In the genomic region with DNA sequence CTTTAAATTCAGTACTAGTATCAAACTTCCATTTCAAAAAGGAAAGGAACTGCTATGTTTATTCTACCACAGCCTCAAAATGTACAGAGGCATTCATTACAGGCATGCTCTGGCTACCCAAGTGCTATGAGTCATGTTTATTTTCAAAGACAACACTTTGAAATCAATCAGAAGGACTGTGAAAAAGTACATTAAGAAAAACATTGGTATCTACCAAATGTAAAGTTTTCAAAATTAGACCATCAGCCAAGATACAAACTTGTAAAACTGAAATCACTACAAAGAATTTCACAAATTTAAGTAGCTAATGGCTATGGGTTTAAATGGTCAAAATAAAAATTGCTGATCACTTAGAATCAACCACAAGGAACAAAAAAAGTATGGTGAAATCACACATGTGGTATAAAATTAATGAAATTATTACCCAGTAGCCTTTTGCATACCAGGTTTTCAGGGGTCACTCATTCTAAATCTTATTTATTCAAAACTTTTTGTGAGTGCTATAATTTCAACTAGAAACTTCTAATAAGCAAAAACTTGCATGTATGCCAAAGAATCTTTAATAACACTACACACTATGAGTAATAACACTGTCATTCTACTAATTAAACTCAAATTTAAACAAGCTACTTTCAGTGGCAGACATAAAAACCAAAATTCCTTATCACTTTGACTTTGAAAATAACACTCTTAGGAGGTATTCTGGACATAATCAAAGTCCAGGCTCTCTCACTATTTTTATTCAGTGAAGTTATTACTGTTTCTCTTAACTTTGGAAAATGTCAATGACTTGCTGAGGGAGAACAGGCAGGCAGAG, we compare ENCODE assay signal across 8 cellular contexts. TPM values are rescaled to one million over a fixed set of nuclear protein-coding genes. Genes with fewer than 3 reads are reported as not detected.
DNase-seq lines count a peak whose midpoint lies in the region; ATAC-seq, FAIRE-seq and TF ChIP-seq lines count a peak whose summit lies in the region.

No MANE protein-coding gene starts in this region.

- no peak overlapping the region for H3K18ac ChIP-seq in H9 (ENCODE audit: insufficient read length, low read depth, low read length)

- no peak overlapping the region for H2AK5ac ChIP-seq in H9 (ENCODE audit: insufficient read length, low read length)

- intact Hi-C loops in HepG2 (cut with micrococcal nuclease; ENCODE audit: unreplicated experiment): no loop called here

- POLR2A ChIA-PET in HepG2 (lab: Yijun Ruan, JAX): interaction anchor here (0.8 to 1.3 kb wide), 2 partner anchors 121 to 165 kb away, joined by 3 to 4 read pairs; no protein-coding TSS in a partner anchor

- H3T11ph ChIP-seq in H9 (ENCODE audit: low read length): no peak overlapping the region

- H3K4ac ChIP-seq in H9 (ENCODE audit: low read depth, low read length): no peak overlapping the region

- no peak for TF ChIP-seq POLR2A in HepG2 (IDR thresholded peaks at IDR 0.05; ENCODE audit: insufficient read depth in 1 of 2, low read depth in 2 of 2, low read length in 2 of 2)
- TF ChIP-seq POLR2A in erythroblast (IDR thresholded peaks at IDR 0.05; ENCODE audit: low read length): no peak

- ATAC-seq in HepG2 (peak; percentile 69; the same call in 2 of the 3 replicates), HG02623 (IDR thresholded peaks at IDR 0.05; ENCODE audit: unreplicated experiment) (no peak)

- no peak overlapping the region for H4K91ac ChIP-seq in H9 (ENCODE audit: insufficient read length, low read depth, low read length)

- peak in 1 of 2 experiments; percentile 7; a peak in 1 of 4 replicates for TF ChIP-seq EP300 in HepG2 (IDR thresholded peaks at IDR 0.05; ENCODE audit: low read depth in 2 of 2, low read length in 2 of 2)
- TF ChIP-seq EP300 in HepG2 (CRISPR knock-in tag; IDR thresholded peaks at IDR 0.05; ENCODE audit: borderline replicate concordance): peak; percentile 16; the same call in 1 of the 2 replicates

- H2BK15ac ChIP-seq in H9 (ENCODE audit: low read depth, low read length): no peak overlapping the region

- 0 out of 5 replicates have a peak, but pooled peaks cover 0 to 3% of the 10 kb centered on the region in 2 experiments for H3K36me3 ChIP-seq in HepG2 (replicated peaks in 1 of 2; ENCODE audit: control insufficient read depth in 1 of 2, insufficient read depth in 2 of 2, low read length in 2 of 2)

- H3K4me1 ChIP-seq in HepG2 (ENCODE audit: insufficient read depth, low read length) (peaks cover 46% of the 10 kb centered on the region), H9 (ENCODE audit: insufficient read depth, low read length) (peaks cover 2% of the 10 kb centered on the region; the same call in 1 of the 2 replicates)

- no peak overlapping the region for H3K4me3 ChIP-seq in HepG2 (replicated peaks in 1 of 3; ENCODE audit: insufficient read depth in 1 of 3, low read depth in 2 of 3, low read length in 3 of 3)

- H2BK12ac ChIP-seq in H9 (ENCODE audit: insufficient read length, low read depth, low read length): no peak overlapping the region

- TF ChIP-seq CTCF in chondrocyte (IDR thresholded peaks at IDR 0.05) (no peak), HepG2 (CRISPR knock-in tag; IDR thresholded peaks at IDR 0.05) (no peak), H9 (conservative IDR thresholded peaks at IDR 0.05) (no peak)

- no peak overlapping the region for H3K9ac ChIP-seq in HepG2 (ENCODE audit: insufficient read depth, low read depth, low read length)
- H3K9ac ChIP-seq in H9 (ENCODE audit: extremely low read depth, insufficient read length, low read length): no peak overlapping the region

- no peaks in the 10 kb centered on the region for H3K27me3 Mint-ChIP-seq in chondrocyte (ENCODE audit: low read depth)
- no peaks in the 10 kb centered on the region for H3K27me3 Mint-ChIP-seq in H9 (ENCODE audit: low read depth)

- CTCF ChIA-PET in HepG2 (lab: Yijun Ruan, JAX; ENCODE audit: low intra/inter-chr PET ratio, low total read pairs): no interaction called here

- peak; percentile 44 for DNase-seq in AG08395 (ENCODE audit: low spot score)
- peak; percentile 72 for DNase-seq in LHCN-M2 (ENCODE audit: low read depth)
- DNase-seq in chondrocyte (ENCODE audit: low spot score): no peak
- peak; percentile 56 for DNase-seq in HepG2 (ENCODE audit: low spot score)
- DNase-seq in H9: no peak
- no peak for DNase-seq in ecto neural progenitor cell (ENCODE audit: low spot score)
- DNase-seq in erythroblast (lab: John Stamatoyannopoulos, UW): no peak

- H3K27me3 ChIP-seq in HepG2 (ENCODE audit: control insufficient read depth in 1 of 2, insufficient read depth in 2 of 2, low read length in 2 of 2) (no peaks in the 10 kb centered on the region), H9 (ENCODE audit: insufficient read depth, low read length) (no peaks in the 10 kb centered on the region)

- H4K20me1 ChIP-seq in HepG2 (ENCODE audit: insufficient read depth, low read length) (0 out of 2 replicates have a peak, but pooled peaks cover 9% of the 10 kb centered on the region), H9 (ENCODE audit: control insufficient read depth, insufficient read depth, insufficient read length) (no peaks in the 10 kb centered on the region)

- H2AFZ ChIP-seq in HepG2 (ENCODE audit: low read length) (no peak overlapping the region), H9 (ENCODE audit: low read length) (no peak overlapping the region)

- no peak overlapping the region for H3K23ac ChIP-seq in H9 (ENCODE audit: insufficient read length, low read depth, low read length)

- H3K79me2 ChIP-seq in HepG2 (ENCODE audit: insufficient read depth, low read length) (peaks cover 79% of the 10 kb centered on the region), H9 (ENCODE audit: insufficient read depth, low read length) (peaks cover 50% of the 10 kb centered on the region)

- BruUV-seq in HepG2 (replicated peaks; lab: Mats Ljungman, UMichigan): no TSS peak

- H3K56ac ChIP-seq in H9 (ENCODE audit: insufficient read length, low read depth, low read length): no peak overlapping the region

- H4K8ac ChIP-seq in H9 (replicated peaks; ENCODE audit: insufficient read length, low read depth, low read length): no peak overlapping the region

- no peak for FAIRE-seq in HepG2 (lab: Jason Lieb, UNC)

- peaks cover 85% of the 10 kb centered on the region for H3K4me1 Mint-ChIP-seq in chondrocyte (ENCODE audit: low read depth)
- peaks cover 30 to 32% of the 10 kb centered on the region in 2 experiments for H3K4me1 Mint-ChIP-seq in H9

- H4K5ac ChIP-seq in H9 (ENCODE audit: insufficient read length, low read depth, low read length): no peak overlapping the region

- no peaks in the 10 kb centered on the region for H3K9me3 ChIP-seq in HepG2 (ENCODE audit: low read length)
- H3K9me3 ChIP-seq in H9 (ENCODE audit: control insufficient read depth, low read depth, low read length): no peaks in the 10 kb centered on the region

- no peak overlapping the region for H2BK120ac ChIP-seq in H9 (ENCODE audit: low read depth, low read length, poor library complexity, severe bottlenecking)

- H3K79me1 ChIP-seq in H9 (ENCODE audit: insufficient read depth, low read depth, low read length, poor library complexity, severe bottlenecking): peaks cover 11% of the 10 kb centered on the region

- no peak overlapping the region for H2BK20ac ChIP-seq in H9 (ENCODE audit: low read depth, low read length, poor library complexity, severe bottlenecking)

- H3K27ac ChIP-seq in HepG2 (ENCODE audit: extremely low read length, insufficient read depth, low read length) (peak overlapping the region; percentile 15), H9 (ENCODE audit: insufficient read length, low read depth, low read length) (no peak overlapping the region)

- no peak for TF ChIP-seq RAD21 in HepG2 (CRISPR knock-in tag; IDR thresholded peaks at IDR 0.05)

- peak overlapping the region; percentile 4; the same call in 1 of the 2 replicates for H3K4me2 ChIP-seq in HepG2 (ENCODE audit: low read depth, low read length)
- H3K4me2 ChIP-seq in H9 (ENCODE audit: insufficient read depth, insufficient read length, low read length): no peak overlapping the region

- H3K4me3 Mint-ChIP-seq in chondrocyte (ENCODE audit: unreplicated experiment) (no peak overlapping the region), H9 (no peak overlapping the region)

- no peaks in the 10 kb centered on the region for H3K23me2 ChIP-seq in H9 (ENCODE audit: insufficient read length, low read depth, low read length, poor library complexity, severe bottlenecking)

- in situ Hi-C loops in HepG2 (cut with HindIII; ENCODE audit: extremely low pct_ligation_motif_present, low pct_unique_long_range_greater_than_20kb): no loop called here

- H3K9me3 Mint-ChIP-seq in chondrocyte (ENCODE audit: low read depth): peaks cover 6% of the 10 kb centered on the region
- H3K9me3 Mint-ChIP-seq in H9: peaks cover 11 to 15% of the 10 kb centered on the region in 2 experiments

- peak overlapping the region; percentile 74 for H3K27ac Mint-ChIP-seq in chondrocyte (ENCODE audit: unreplicated experiment)
- peak overlapping the region in 1 of 3 experiments; percentile 51; a peak in 3 of 7 replicates for H3K27ac Mint-ChIP-seq in H9

- H3K36me3 Mint-ChIP-seq in chondrocyte (ENCODE audit: low read depth): peaks cover 9% of the 10 kb centered on the region
- H3K36me3 Mint-ChIP-seq in H9 (ENCODE audit: insufficient read depth in 1 of 3, low read depth in 3 of 3): peaks cover 20 to 35% (median 23%) of the 10 kb centered on the region in 3 experiments

- H3K14ac ChIP-seq in H9 (ENCODE audit: insufficient read depth, low read length): no peak overlapping the region

- no peak overlapping the region for H2BK5ac ChIP-seq in H9 (ENCODE audit: insufficient read length, low read length)

RNA-seq across cellular contexts. Expression of a gene that starts 49.2 kb away (rescaled TPM):
- total RNA-seq in LHCN-M2 (2014; rRNA removed) (82.4 and 91.8 TPM in 2 replicates), chondrocyte (208 to 457 TPM (median 434 TPM) in 3 replicates), HepG2 (2016; rRNA removed; fragmentation: Illumina TruSeq; extraction: Trizol) (58.3 and 60.2 TPM in 2 replicates), H9 (2021) (284 and 285 TPM in 2 replicates)
- 58.3 TPM for polyA plus RNA-seq in LHCN-M2 (2012)
- 12.4 and 12.9 TPM in 2 replicates for total RNA-seq in HepG2 (2016; cell fraction: cytosol; rRNA removed; fragmentation: Illumina TruSeq; extraction: Trizol; ENCODE audit: low read depth)
- total RNA-seq in HepG2 (2016; cell fraction: insoluble cytoplasmic fraction; rRNA removed; fragmentation: Illumina TruSeq; extraction: Trizol): 52.4 and 56.6 TPM in 2 replicates
- 39.4 and 43.3 TPM in 2 replicates for total RNA-seq in HepG2 (2016; cell fraction: membrane; rRNA removed; fragmentation: Illumina TruSeq; extraction: Trizol)
- 34.5 and 40.2 TPM in 2 replicates for total RNA-seq in HepG2 (2016; cell fraction: nucleus; rRNA removed; fragmentation: Illumina TruSeq; extraction: Trizol)
- polyA plus RNA-seq in HepG2 (2011; rRNA removed): 21.9 and 22.1 TPM in 2 replicates
- polyA plus RNA-seq in HepG2 (2011; cell fraction: cytosol; rRNA removed): 8.7 and 16.5 TPM in 2 replicates
- 15.6 and 18.2 TPM in 2 replicates for polyA plus RNA-seq in HepG2 (2011; cell fraction: nucleus; rRNA removed)
- 33.3 and 35.6 TPM in 2 replicates for polyA plus RNA-seq in HepG2 (2012)
- 5.6 and 6.6 TPM in 2 replicates for polyA plus RNA-seq in HepG2 (2016; cell fraction: cytosol; fragmentation: Illumina TruSeq; extraction: Trizol; ENCODE audit: low read depth)
- polyA plus RNA-seq in HepG2 (2016; cell fraction: insoluble cytoplasmic fraction; fragmentation: Illumina TruSeq; extraction: Trizol; ENCODE audit: low read depth): 56.7 and 61.8 TPM in 2 replicates
- 22.3 and 23.2 TPM in 2 replicates for polyA plus RNA-seq in HepG2 (2016; cell fraction: membrane; fragmentation: Illumina TruSeq; extraction: Trizol; ENCODE audit: low read depth)
- 42.6 and 45.8 TPM in 2 replicates for polyA plus RNA-seq in HepG2 (2016; cell fraction: nucleus; fragmentation: Illumina TruSeq; extraction: Trizol; ENCODE audit: insufficient read depth, low read depth)
- 28.4 and 36.9 TPM in 2 replicates for polyA minus RNA-seq in HepG2 (2011; rRNA and poly(A)+ RNA removed; ENCODE audit: low replicate concordance)
- 31.7 and 36.5 TPM in 2 replicates for polyA minus RNA-seq in HepG2 (2011; cell fraction: cytosol; rRNA and poly(A)+ RNA removed)
- polyA minus RNA-seq in HepG2 (2011; cell fraction: nucleus; rRNA and poly(A)+ RNA removed): 39.4 and 49.1 TPM in 2 replicates

Comparison
In these comparisons a context has a peak if more than half of its experiments do, and no peak if none do; other contexts are left out.
1. DNase-seq: peak in AG08395 (single experiment), LHCN-M2 (single experiment) and HepG2 (single experiment); none in chondrocyte (single experiment), H9 (single experiment), ecto neural progenitor cell (single experiment) and erythroblast (0 of 2).